2 cellular contexts compared by ENCODE assay signal in the genomic region with DNA sequence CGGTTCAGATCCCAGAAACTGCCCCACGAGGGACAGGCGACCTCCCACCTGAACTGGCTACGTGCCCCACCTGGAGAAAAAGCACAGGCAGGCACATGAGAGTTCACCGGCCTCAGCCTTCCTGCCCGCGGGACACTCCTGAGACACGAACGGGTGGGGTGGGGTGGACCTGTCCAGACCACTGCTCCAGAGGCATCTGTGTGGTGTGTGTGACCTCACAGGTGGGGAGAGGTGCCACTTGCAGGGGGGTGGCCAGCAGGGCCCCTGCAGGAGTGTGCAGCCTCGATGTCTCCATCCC.
TF ChIP-seq lines count a peak whose summit lies in the region.

No MANE protein-coding gene starts in this region.

TF ChIP-seq in SK-N-SH, 30 proteins besides CTCF, POLR2A, EP300 and RAD21 (continued from another document):
- TF ChIP-seq, protein P1, sequence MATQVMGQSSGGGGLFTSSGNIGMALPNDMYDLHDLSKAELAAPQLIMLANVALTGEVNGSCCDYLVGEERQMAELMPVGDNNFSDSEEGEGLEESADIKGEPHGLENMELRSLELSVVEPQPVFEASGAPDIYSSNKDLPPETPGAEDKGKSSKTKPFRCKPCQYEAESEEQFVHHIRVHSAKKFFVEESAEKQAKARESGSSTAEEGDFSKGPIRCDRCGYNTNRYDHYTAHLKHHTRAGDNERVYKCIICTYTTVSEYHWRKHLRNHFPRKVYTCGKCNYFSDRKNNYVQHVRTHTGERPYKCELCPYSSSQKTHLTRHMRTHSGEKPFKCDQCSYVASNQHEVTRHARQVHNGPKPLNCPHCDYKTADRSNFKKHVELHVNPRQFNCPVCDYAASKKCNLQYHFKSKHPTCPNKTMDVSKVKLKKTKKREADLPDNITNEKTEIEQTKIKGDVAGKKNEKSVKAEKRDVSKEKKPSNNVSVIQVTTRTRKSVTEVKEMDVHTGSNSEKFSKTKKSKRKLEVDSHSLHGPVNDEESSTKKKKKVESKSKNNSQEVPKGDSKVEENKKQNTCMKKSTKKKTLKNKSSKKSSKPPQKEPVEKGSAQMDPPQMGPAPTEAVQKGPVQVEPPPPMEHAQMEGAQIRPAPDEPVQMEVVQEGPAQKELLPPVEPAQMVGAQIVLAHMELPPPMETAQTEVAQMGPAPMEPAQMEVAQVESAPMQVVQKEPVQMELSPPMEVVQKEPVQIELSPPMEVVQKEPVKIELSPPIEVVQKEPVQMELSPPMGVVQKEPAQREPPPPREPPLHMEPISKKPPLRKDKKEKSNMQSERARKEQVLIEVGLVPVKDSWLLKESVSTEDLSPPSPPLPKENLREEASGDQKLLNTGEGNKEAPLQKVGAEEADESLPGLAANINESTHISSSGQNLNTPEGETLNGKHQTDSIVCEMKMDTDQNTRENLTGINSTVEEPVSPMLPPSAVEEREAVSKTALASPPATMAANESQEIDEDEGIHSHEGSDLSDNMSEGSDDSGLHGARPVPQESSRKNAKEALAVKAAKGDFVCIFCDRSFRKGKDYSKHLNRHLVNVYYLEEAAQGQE (IDR thresholded peaks at IDR 0.05; ENCODE audit: low read depth, low read length) = no peak
- TF ChIP-seq ELF1 (IDR thresholded peaks at IDR 0.05) = no peak
- TF ChIP-seq MXI1 (IDR thresholded peaks at IDR 0.05; ENCODE audit: low read depth, low read length) = no peak
- no peak for TF ChIP-seq JUND (IDR thresholded peaks at IDR 0.05)
- no peak for TF ChIP-seq NRF1 (IDR thresholded peaks at IDR 0.05; ENCODE audit: low read depth, low read length)
- TF ChIP-seq GABPA (IDR thresholded peaks at IDR 0.05; ENCODE audit: low read depth) = no peak
- TF ChIP-seq, protein P2, sequence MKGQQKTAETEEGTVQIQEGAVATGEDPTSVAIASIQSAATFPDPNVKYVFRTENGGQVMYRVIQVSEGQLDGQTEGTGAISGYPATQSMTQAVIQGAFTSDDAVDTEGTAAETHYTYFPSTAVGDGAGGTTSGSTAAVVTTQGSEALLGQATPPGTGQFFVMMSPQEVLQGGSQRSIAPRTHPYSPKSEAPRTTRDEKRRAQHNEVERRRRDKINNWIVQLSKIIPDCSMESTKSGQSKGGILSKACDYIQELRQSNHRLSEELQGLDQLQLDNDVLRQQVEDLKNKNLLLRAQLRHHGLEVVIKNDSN (IDR thresholded peaks at IDR 0.05; ENCODE audit: borderline replicate concordance, low read depth) = no peak

TF ChIP-seq in SK-N-SH treated with all-trans-retinoic acid at 6 μM for 48 hours, 23 proteins besides CTCF, POLR2A, EP300 and RAD21 (continued from another document):
- TF ChIP-seq, protein P3, sequence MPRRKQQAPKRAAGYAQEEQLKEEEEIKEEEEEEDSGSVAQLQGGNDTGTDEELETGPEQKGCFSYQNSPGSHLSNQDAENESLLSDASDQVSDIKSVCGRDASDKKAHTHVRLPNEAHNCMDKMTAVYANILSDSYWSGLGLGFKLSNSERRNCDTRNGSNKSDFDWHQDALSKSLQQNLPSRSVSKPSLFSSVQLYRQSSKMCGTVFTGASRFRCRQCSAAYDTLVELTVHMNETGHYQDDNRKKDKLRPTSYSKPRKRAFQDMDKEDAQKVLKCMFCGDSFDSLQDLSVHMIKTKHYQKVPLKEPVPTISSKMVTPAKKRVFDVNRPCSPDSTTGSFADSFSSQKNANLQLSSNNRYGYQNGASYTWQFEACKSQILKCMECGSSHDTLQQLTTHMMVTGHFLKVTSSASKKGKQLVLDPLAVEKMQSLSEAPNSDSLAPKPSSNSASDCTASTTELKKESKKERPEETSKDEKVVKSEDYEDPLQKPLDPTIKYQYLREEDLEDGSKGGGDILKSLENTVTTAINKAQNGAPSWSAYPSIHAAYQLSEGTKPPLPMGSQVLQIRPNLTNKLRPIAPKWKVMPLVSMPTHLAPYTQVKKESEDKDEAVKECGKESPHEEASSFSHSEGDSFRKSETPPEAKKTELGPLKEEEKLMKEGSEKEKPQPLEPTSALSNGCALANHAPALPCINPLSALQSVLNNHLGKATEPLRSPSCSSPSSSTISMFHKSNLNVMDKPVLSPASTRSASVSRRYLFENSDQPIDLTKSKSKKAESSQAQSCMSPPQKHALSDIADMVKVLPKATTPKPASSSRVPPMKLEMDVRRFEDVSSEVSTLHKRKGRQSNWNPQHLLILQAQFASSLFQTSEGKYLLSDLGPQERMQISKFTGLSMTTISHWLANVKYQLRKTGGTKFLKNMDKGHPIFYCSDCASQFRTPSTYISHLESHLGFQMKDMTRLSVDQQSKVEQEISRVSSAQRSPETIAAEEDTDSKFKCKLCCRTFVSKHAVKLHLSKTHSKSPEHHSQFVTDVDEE (CRISPR knock-in tag; IDR thresholded peaks at IDR 0.05) = no peak
- no peak for TF ChIP-seq ZNF565 (CRISPR knock-in tag; conservative IDR thresholded peaks at IDR 0.05; ENCODE audit: low read depth)
- TF ChIP-seq, protein P4, sequence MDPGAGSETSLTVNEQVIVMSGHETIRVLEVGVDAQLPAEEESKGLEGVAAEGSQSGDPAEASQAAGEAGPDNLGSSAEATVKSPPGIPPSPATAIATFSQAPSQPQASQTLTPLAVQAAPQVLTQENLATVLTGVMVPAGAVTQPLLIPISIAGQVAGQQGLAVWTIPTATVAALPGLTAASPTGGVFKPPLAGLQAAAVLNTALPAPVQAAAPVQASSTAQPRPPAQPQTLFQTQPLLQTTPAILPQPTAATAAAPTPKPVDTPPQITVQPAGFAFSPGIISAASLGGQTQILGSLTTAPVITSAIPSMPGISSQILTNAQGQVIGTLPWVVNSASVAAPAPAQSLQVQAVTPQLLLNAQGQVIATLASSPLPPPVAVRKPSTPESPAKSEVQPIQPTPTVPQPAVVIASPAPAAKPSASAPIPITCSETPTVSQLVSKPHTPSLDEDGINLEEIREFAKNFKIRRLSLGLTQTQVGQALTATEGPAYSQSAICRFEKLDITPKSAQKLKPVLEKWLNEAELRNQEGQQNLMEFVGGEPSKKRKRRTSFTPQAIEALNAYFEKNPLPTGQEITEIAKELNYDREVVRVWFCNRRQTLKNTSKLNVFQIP (CRISPR knock-in tag; IDR thresholded peaks at IDR 0.05; ENCODE audit: borderline replicate concordance, low read depth) = no peak
- TF ChIP-seq SNAI2 (CRISPR knock-in tag; IDR thresholded peaks at IDR 0.05) = no peak
- no peak for TF ChIP-seq TOX (CRISPR knock-in tag; IDR thresholded peaks at IDR 0.05; ENCODE audit: borderline replicate concordance)
- TF ChIP-seq TCF4 (CRISPR knock-in tag; IDR thresholded peaks at IDR 0.05; ENCODE audit: borderline replicate concordance) = no peak
- TF ChIP-seq, protein P5, sequence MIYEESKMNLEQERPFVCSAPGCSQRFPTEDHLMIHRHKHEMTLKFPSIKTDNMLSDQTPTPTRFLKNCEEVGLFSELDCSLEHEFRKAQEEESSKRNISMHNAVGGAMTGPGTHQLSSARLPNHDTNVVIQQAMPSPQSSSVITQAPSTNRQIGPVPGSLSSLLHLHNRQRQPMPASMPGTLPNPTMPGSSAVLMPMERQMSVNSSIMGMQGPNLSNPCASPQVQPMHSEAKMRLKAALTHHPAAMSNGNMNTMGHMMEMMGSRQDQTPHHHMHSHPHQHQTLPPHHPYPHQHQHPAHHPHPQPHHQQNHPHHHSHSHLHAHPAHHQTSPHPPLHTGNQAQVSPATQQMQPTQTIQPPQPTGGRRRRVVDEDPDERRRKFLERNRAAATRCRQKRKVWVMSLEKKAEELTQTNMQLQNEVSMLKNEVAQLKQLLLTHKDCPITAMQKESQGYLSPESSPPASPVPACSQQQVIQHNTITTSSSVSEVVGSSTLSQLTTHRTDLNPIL (CRISPR knock-in tag; IDR thresholded peaks at IDR 0.05; ENCODE audit: low read depth) = no peak
- TF ChIP-seq, protein P6, sequence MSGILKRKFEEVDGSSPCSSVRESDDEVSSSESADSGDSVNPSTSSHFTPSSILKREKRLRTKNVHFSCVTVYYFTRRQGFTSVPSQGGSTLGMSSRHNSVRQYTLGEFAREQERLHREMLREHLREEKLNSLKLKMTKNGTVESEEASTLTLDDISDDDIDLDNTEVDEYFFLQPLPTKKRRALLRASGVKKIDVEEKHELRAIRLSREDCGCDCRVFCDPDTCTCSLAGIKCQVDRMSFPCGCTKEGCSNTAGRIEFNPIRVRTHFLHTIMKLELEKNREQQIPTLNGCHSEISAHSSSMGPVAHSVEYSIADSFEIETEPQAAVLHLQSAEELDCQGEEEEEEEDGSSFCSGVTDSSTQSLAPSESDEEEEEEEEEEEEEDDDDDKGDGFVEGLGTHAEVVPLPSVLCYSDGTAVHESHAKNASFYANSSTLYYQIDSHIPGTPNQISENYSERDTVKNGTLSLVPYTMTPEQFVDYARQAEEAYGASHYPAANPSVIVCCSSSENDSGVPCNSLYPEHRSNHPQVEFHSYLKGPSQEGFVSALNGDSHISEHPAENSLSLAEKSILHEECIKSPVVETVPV (CRISPR knock-in tag; IDR thresholded peaks at IDR 0.05) = no peak
- no peak for TF ChIP-seq ZC3H10 (CRISPR knock-in tag; IDR thresholded peaks at IDR 0.05)
- no peak for TF ChIP-seq PPARA (CRISPR knock-in tag; IDR thresholded peaks at IDR 0.05; ENCODE audit: borderline replicate concordance)
